ENCODE assay signal across 18 cellular contexts in genomic region chr1:245345191-245345884, GRCh38.
DNase-seq lines count a peak whose midpoint lies in the region; TF ChIP-seq lines count a peak whose summit lies in the region.
"Had no signal": no experiment of that assay in that cellular context is flagged by ENCODE, and none has a peak within 500 bp of the region (broad histone marks: within the 10 kb centered on the region; RNA-seq: fewer than 3 reads in every experiment).

No MANE protein-coding gene starts in this region.

- CTCF ChIA-PET in HEK293T (lab: Yijun Ruan, JAX) = no interaction called here

- TF ChIP-seq CTCF in neural crest cell (conservative IDR thresholded peaks at IDR 0.05) = no peak

- H3K9me3 Mint-ChIP-seq in neural crest cell = peaks cover 8% of the 10 kb centered on the region

- H3K27me3 Mint-ChIP-seq in neural crest cell (ENCODE audit: low read depth) = no peaks in the 10 kb centered on the region

- DNase-seq in DMS53 treated with DMSO at 0.1 percent for 48 hours (lab: John Stamatoyannopoulos, UW; ENCODE audit: unreplicated experiment) (peak; percentile 31), HEK293T (ENCODE audit: extremely low spot score) (peak; percentile 9), SW480 (ENCODE audit: low spot score) (peak; percentile 10), neural crest cell (ENCODE audit: low read depth, low spot score) (no peak), OCI-M1 (lab: John Stamatoyannopoulos, UW) (no peak), putamen (ENCODE audit: low spot score) (no peak), UCSD-AML1 (lab: John Stamatoyannopoulos, UW; ENCODE audit: unreplicated experiment) (no peak)
- DNase-seq: activated CD4-positive, alpha-beta T cell treated with anti-CD3 and anti-CD28 coated beads, Interleukin-2, amount 50 U/mL, for 4 hours; activated naive CD4-positive, alpha-beta T cell; activated T-cell treated with anti-CD3 and anti-CD28 coated beads for 4 hours; COR-L47; esophagus squamous epithelium; GDM1; naive B cell; NCI-H146; NCI-H510A; PC-3; stimulated activated CD4-positive, alpha-beta T cell treated with anti-CD3 and anti-CD28 coated beads, Interleukin-4, amount 100 ng/mL, for 1 hour had no signal

- H3K36me3 Mint-ChIP-seq in neural crest cell (ENCODE audit: low read depth) = peaks cover 5% of the 10 kb centered on the region
- H3K36me3 Mint-ChIP-seq: naive B cell had no signal

- no peak overlapping the region for H3K4me3 Mint-ChIP-seq in neural crest cell
- H3K4me3 Mint-ChIP-seq: naive B cell had no signal

- POLR2A ChIA-PET in HEK293T (lab: Yijun Ruan, JAX) = no interaction called here

- H3K27ac Mint-ChIP-seq in neural crest cell (ENCODE audit: unreplicated experiment) = peak overlapping the region; percentile 52

- peaks cover 11% of the 10 kb centered on the region for H3K4me1 Mint-ChIP-seq in neural crest cell
- H3K4me1 Mint-ChIP-seq: naive B cell had no signal

TF ChIP-seq in HEK293T, 16 proteins besides CTCF, POLR2A, EP300 and RAD21:
- TF ChIP-seq CTBP1 (IDR thresholded peaks at IDR 0.05; ENCODE audit: borderline replicate concordance) (no peak), PKNOX1 (IDR thresholded peaks at IDR 0.05) (no peak)
TF ChIP-seq in HEK293T: peak in this region for 0.

Comparison
In these comparisons a context has a peak if more than half of its experiments do, and no peak if none do; other contexts are left out.
1. DNase-seq: peak in DMS53 treated with DMSO at 0.1 percent for 48 hours (single experiment), HEK293T (single experiment) and SW480 (single experiment); none in neural crest cell (single experiment), OCI-M1 (single experiment), putamen (single experiment) and UCSD-AML1 (single experiment).